Comparison of ENCODE assay signal across 14 cellular contexts in genomic region chr11:11857769-11858168, GRCh38. TPM values are rescaled to one million over a fixed set of nuclear protein-coding genes. Genes with fewer than 3 reads are reported as not detected.
DNase-seq lines count a peak whose midpoint lies in the region; ATAC-seq, FAIRE-seq and TF ChIP-seq lines count a peak whose summit lies in the region.
"Had no signal": no experiment of that assay in that cellular context is flagged by ENCODE, and none has a peak within 500 bp of the region (broad histone marks: within the 10 kb centered on the region; RNA-seq: fewer than 3 reads in every experiment).

No MANE protein-coding gene starts in this region.

- peaks cover 4 to 93% of the 10 kb centered on the region in 2 experiments; a peak in 3 of 4 replicates for H3K79me2 ChIP-seq in H1 (ENCODE audit: control insufficient read depth in 1 of 2, insufficient read depth in 2 of 2, low read length in 2 of 2)

- H3K23me2 ChIP-seq in H1 (ENCODE audit: low read depth, low read length): no peaks in the 10 kb centered on the region

- H3K4me2 ChIP-seq in H1 (ENCODE audit: insufficient read depth in 1 of 2, low read depth in 2 of 2, low read length in 2 of 2) (no peak overlapping the region), skeletal muscle satellite cell (ENCODE audit: low read length) (peak overlapping the region; percentile 44)
- H3K4me2 ChIP-seq: hepatocyte had no signal

- 88% methylated on average over 5 of the region's 5 CpGs; no CpG with 5 or more reads in 1 of the 2 experiments for WGBS in H1 (ENCODE audit: extremely low coverage in 1 of 2, insufficient coverage in 1 of 2, insufficient read length in 1 of 2, insufficient replicate concordance in 2 of 2, low coverage in 1 of 2, low lambda C conversion rate in 2 of 2, missing lambda C conversion rate in 1 of 2), 2 experiments

- peaks cover 3% of the 10 kb centered on the region; the same call in 1 of the 2 replicates for H3K79me1 ChIP-seq in H1 (ENCODE audit: low read depth, low read length)

- no peaks in the 10 kb centered on the region for H3K9me3 Mint-ChIP-seq in activated CD4-positive, alpha-beta T cell treated with anti-CD3 and anti-CD28 coated beads, Interleukin-2, amount 10 ng/mL, durations not matched to agents 7 days and 5 days
- H3K9me3 Mint-ChIP-seq: activated naive CD4-positive, alpha-beta T cell treated with anti-CD3 and anti-CD28 coated beads, Interleukin-2, amount 50 U/mL, for 72 hours had no signal

- H3K23ac ChIP-seq in H1 (ENCODE audit: insufficient read length): no peak overlapping the region

- no peak for TF ChIP-seq EP300 in H1 (IDR thresholded peaks at IDR 0.05; ENCODE audit: borderline replicate concordance in 1 of 2, low read depth in 2 of 2, low read length in 2 of 2)

- H2BK20ac ChIP-seq in H1 (ENCODE audit: low read length): no peak overlapping the region

- no peak overlapping the region for H2BK12ac ChIP-seq in H1 (ENCODE audit: low read depth, low read length)

- no peak overlapping the region for H3K56ac ChIP-seq in H1 (replicated peaks; ENCODE audit: insufficient read length, low read depth, low read length)

- H4K5ac ChIP-seq in H1 (ENCODE audit: insufficient read length, low read depth, low read length): no peak overlapping the region

- no peak overlapping the region for H2BK15ac ChIP-seq in H1 (ENCODE audit: low read length)

- POLR2A ChIA-PET in activated CD4-positive, alpha-beta T cell treated with anti-CD3 and anti-CD28 coated beads, Interleukin-2, amount 10 ng/mL, durations not matched to agents 7 days and 5 days (lab: Charles Lee): no interaction called here
- POLR2A ChIA-PET in H1 (lab: Charles Lee; ENCODE audit: partially characterized antibody): interaction anchor here (1.0 to 1.4 kb wide), 3 partner anchors 14 to 1000 kb away, joined by 3 to 4 read pairs (median 3); partner anchors contain the start of gene ZBED5

- H4K20me1 ChIP-seq in H1 (replicated peaks in 1 of 2; ENCODE audit: control insufficient read depth in 1 of 2, insufficient read depth in 2 of 2, low read length in 2 of 2): peaks cover 0 to 5% of the 10 kb centered on the region in 2 experiments

- H3K4ac ChIP-seq in H1 (replicated peaks; ENCODE audit: insufficient read length, low read depth, low read length): no peak overlapping the region

- no peak overlapping the region for H2AK5ac ChIP-seq in H1 (ENCODE audit: low read depth, low read length)

- H4K91ac ChIP-seq in H1 (replicated peaks; ENCODE audit: insufficient read length, low read length): no peak overlapping the region

- no peak overlapping the region for H3K14ac ChIP-seq in H1 (ENCODE audit: insufficient read length)

- DNase-seq in activated CD4-positive, alpha-beta T cell treated with anti-CD3 and anti-CD28 coated beads, Interleukin-2, amount 10 ng/mL, durations not matched to agents 7 days and 5 days: no peak
- DNase-seq in activated CD4-positive, alpha-beta T cell treated with anti-CD3 and anti-CD28 coated beads for 1 hour: no peak
- DNase-seq in NCI-H2196 treated with DMSO at 0.1 percent for 48 hours (lab: John Stamatoyannopoulos, UW; ENCODE audit: unreplicated experiment): peak; percentile 68
- no peak for DNase-seq in H1 (ENCODE audit: low read depth in 1 of 2, low spot score in 2 of 2)
- no peak for DNase-seq in GM19239 (ENCODE audit: insufficient read length, low spot score)
- DNase-seq in OCI-M2 (lab: John Stamatoyannopoulos, UW; ENCODE audit: unreplicated experiment): no peak
- DNase-seq: cerebellar nuclear complex, left ventricle myocardium superior, NCI-H1105, RPMI8226 had no signal

- H3K36me3 ChIP-seq in H1 (ENCODE audit: control insufficient read depth in 2 of 4, insufficient read depth in 4 of 4, low read length in 3 of 4) (no peaks in the 10 kb centered on the region), skeletal muscle satellite cell (ENCODE audit: insufficient read depth, low read length) (no peaks in the 10 kb centered on the region)

- TF ChIP-seq CTCF in H1 (IDR thresholded peaks at IDR 0.05; ENCODE audit: control extremely low read depth in 1 of 3, insufficient read depth in 1 of 3, low read depth in 1 of 3, low read length in 3 of 3): no peak

- CTCF ChIA-PET in activated CD4-positive, alpha-beta T cell treated with anti-CD3 and anti-CD28 coated beads, Interleukin-2, amount 10 ng/mL, durations not matched to agents 7 days and 5 days (lab: Charles Lee): interaction anchor here (1.1 kb wide), 1 partner anchor 16 kb away, joined by 3 read pairs; the partner anchor contains the start of gene USP47
- CTCF ChIA-PET in H1 (lab: Charles Lee; ENCODE audit: partially characterized antibody): interaction anchor here (0.6 kb wide), 1 partner anchor 16 kb away, joined by 3 read pairs; the partner anchor contains the start of gene USP47

- no peak overlapping the region for H2BK5ac ChIP-seq in H1 (ENCODE audit: low read depth, low read length)

- H3K27me3 Mint-ChIP-seq in activated CD4-positive, alpha-beta T cell treated with anti-CD3 and anti-CD28 coated beads, Interleukin-2, amount 10 ng/mL, durations not matched to agents 7 days and 5 days: no peaks in the 10 kb centered on the region

- H3K4me3 ChIP-seq in H1 (ENCODE audit: extremely low read depth in 1 of 4, insufficient read depth in 2 of 4, low read depth in 3 of 4, low read length in 4 of 4) (no peak overlapping the region), skeletal muscle satellite cell (ENCODE audit: low read length) (no peak overlapping the region)
- H3K4me3 ChIP-seq: hepatocyte had no signal

- no peak for ATAC-seq in GM21526 (IDR thresholded peaks at IDR 0.05; ENCODE audit: low FRiP score, unreplicated experiment)
- ATAC-seq: left ventricle myocardium superior had no signal

- H3K27ac ChIP-seq in H1 (ENCODE audit: low read depth, low read length): no peak overlapping the region
- H3K27ac ChIP-seq: hepatocyte had no signal

- H3K27me3 ChIP-seq in H1 (replicated peaks in 1 of 4; ENCODE audit: control insufficient read depth in 3 of 4, extremely low read depth in 1 of 4, insufficient read depth in 3 of 4, low read length in 3 of 4): no peaks in the 10 kb centered on the region
- H3K27me3 ChIP-seq in skeletal muscle satellite cell (ENCODE audit: control insufficient read depth, insufficient read depth, low read length): no peaks in the 10 kb centered on the region
- H3K27me3 ChIP-seq: hepatocyte had no signal

- H3K4me1 Mint-ChIP-seq in activated CD4-positive, alpha-beta T cell treated with anti-CD3 and anti-CD28 coated beads, Interleukin-2, amount 10 ng/mL, durations not matched to agents 7 days and 5 days: peaks cover 37% of the 10 kb centered on the region

- TF ChIP-seq POLR2A in H1 (IDR thresholded peaks at IDR 0.05; ENCODE audit: control extremely low read depth in 1 of 2, low read depth in 2 of 2, low read length in 2 of 2): no peak

- no peak overlapping the region for H2BK120ac ChIP-seq in H1 (replicated peaks; ENCODE audit: low read depth, low read length)

- TF ChIP-seq RAD21 in H1 (IDR thresholded peaks at IDR 0.05 in 1 of 2, conservative IDR thresholded peaks at IDR 0.05 in 1 of 2; ENCODE audit: low read depth in 2 of 2, low read length in 2 of 2): no peak

- FAIRE-seq in H1 (lab: Jason Lieb, UNC) (peak; percentile 77), GM19239 (lab: Jason Lieb, UNC) (no peak)

- H3K4me1 ChIP-seq in H1 (replicated peaks in 1 of 4; ENCODE audit: control insufficient read depth in 3 of 4, insufficient read depth in 4 of 4, low read length in 3 of 4) (peaks cover 0 to 7% (median 1%) of the 10 kb centered on the region in 4 experiments; a peak in 5 of 7 replicates), skeletal muscle satellite cell (ENCODE audit: control insufficient read depth, insufficient read depth, low read length) (peaks cover 18% of the 10 kb centered on the region)

- H2AFZ ChIP-seq in H1 (ENCODE audit: low read length): no peak overlapping the region
- H2AFZ ChIP-seq: hepatocyte had no signal

- H3K18ac ChIP-seq in H1 (ENCODE audit: extremely low read depth, low read length): no peak overlapping the region

- H3K27ac Mint-ChIP-seq in activated CD4-positive, alpha-beta T cell treated with anti-CD3 and anti-CD28 coated beads, Interleukin-2, amount 10 ng/mL, durations not matched to agents 7 days and 5 days: peak overlapping the region; percentile 34
- H3K27ac Mint-ChIP-seq: activated naive CD4-positive, alpha-beta T cell treated with anti-CD3 and anti-CD28 coated beads, Interleukin-2, amount 50 U/mL, for 72 hours had no signal

- peaks cover 5% of the 10 kb centered on the region for H3K36me3 Mint-ChIP-seq in activated CD4-positive, alpha-beta T cell treated with anti-CD3 and anti-CD28 coated beads, Interleukin-2, amount 10 ng/mL, durations not matched to agents 7 days and 5 days (ENCODE audit: low read depth)

- no peaks in the 10 kb centered on the region for H3K9me3 ChIP-seq in H1 (ENCODE audit: insufficient read depth in 2 of 2, low read depth in 1 of 2, low read length in 1 of 2)
- no peaks in the 10 kb centered on the region for H3K9me3 ChIP-seq in skeletal muscle satellite cell (replicated peaks; ENCODE audit: low read length)

- no peak overlapping the region for H4K8ac ChIP-seq in H1 (ENCODE audit: extremely low read depth, insufficient read depth, low read length)

- H3K9ac ChIP-seq in H1 (replicated peaks in 1 of 4; ENCODE audit: extremely low read depth in 1 of 4, low read depth in 3 of 4, low read length in 3 of 4) (no peak overlapping the region), skeletal muscle satellite cell (ENCODE audit: low read depth, low read length) (no peak overlapping the region)

- H3K4me3 Mint-ChIP-seq in activated CD4-positive, alpha-beta T cell treated with anti-CD3 and anti-CD28 coated beads, Interleukin-2, amount 10 ng/mL, durations not matched to agents 7 days and 5 days: peak overlapping the region; percentile 6

TF ChIP-seq in H1, 55 proteins besides CTCF, POLR2A, EP300 and RAD21:
- no peak for TF ChIP-seq SP2 (IDR thresholded peaks at IDR 0.05; ENCODE audit: low read length)
- TF ChIP-seq SIRT6 (IDR thresholded peaks at IDR 0.05; ENCODE audit: low read length): no peak
- TF ChIP-seq SP1 (IDR thresholded peaks at IDR 0.05; ENCODE audit: low read depth, low read length): 0 out of 2 replicates have a peak, but pooled peaks have one; percentile 67
- no peak for TF ChIP-seq SAP30 (IDR thresholded peaks at IDR 0.05; ENCODE audit: insufficient read depth, insufficient replicate concordance, low read length)

RNA-seq across cellular contexts. Expression of gene USP47, which starts 16.0 kb away (rescaled TPM):
- total RNA-seq in activated CD4-positive, alpha-beta T cell treated with anti-CD3 and anti-CD28 coated beads, Interleukin-2, amount 10 ng/mL, durations not matched to agents 7 days and 5 days: 10 to 100 TPM; 38.2 to 42.5 TPM
- total RNA-seq in H1 (2021; fragmentation: NEBNext Ultra II Directional; extraction: Animal tissue kit (Norgen Biotek cat#: 25700)): 21.1 and 21.3 TPM in 2 replicates
- polyA plus RNA-seq in H1 (2011; rRNA removed): 3.3 and 4.2 TPM in 2 replicates
- polyA plus RNA-seq in H1 (2011; cell fraction: cytosol; rRNA removed): 7.1 TPM
- 5.6 TPM for polyA plus RNA-seq in H1 (2011; cell fraction: nucleus; rRNA removed)
- 10.6 to 19.4 TPM (median 12.9 TPM) in 4 replicates for polyA plus RNA-seq in H1 (2012, experiment 1 of 2)
- polyA plus RNA-seq in H1 (2012, experiment 2 of 2): 0.62 TPM
- polyA plus RNA-seq in H1 (2013, experiment 1 of 2): 12.5 TPM
- polyA plus RNA-seq in H1 (2013, experiment 2 of 2): 13.4 TPM
- 16.8 and 22.6 TPM in 2 replicates for polyA minus RNA-seq in H1 (2011; rRNA and poly(A)+ RNA removed)
- polyA minus RNA-seq in H1 (2011; cell fraction: cytosol; rRNA and poly(A)+ RNA removed): 10.8 TPM
- 48.4 TPM for polyA minus RNA-seq in H1 (2011; cell fraction: nucleus; rRNA and poly(A)+ RNA removed)
- total RNA-seq in skeletal muscle satellite cell (2012; rRNA removed): 37.1 and 39.3 TPM in 2 replicates
